In genomic region chr16:72848759-72849664, GRCh38 we compare ENCODE assay signal across 8 cellular contexts.
DNase-seq lines count a peak whose midpoint lies in the region; ATAC-seq and TF ChIP-seq lines count a peak whose summit lies in the region.

No MANE protein-coding gene starts in this region.

- TF ChIP-seq POLR2A in adrenal gland (IDR thresholded peaks at IDR 0.05): peak in 1 of 2 donors; percentile 55

- peaks cover 15 to 50% of the 10 kb centered on the region in 2 donors for H3K4me1 ChIP-seq in adrenal gland (replicated peaks in 1 of 2)
- H3K4me1 ChIP-seq in right atrium auricular region: peaks cover 0 to 75% of the 10 kb centered on the region in 2 donors

- TF ChIP-seq CTCF in LNCaP clone FGC (IDR thresholded peaks at IDR 0.05; ENCODE audit: control insufficient read depth, extremely low read depth, insufficient read depth): no peak
- peak in 1 of 6 experiments; percentile 15 for TF ChIP-seq CTCF in adrenal gland (IDR thresholded peaks at IDR 0.05)
- TF ChIP-seq CTCF in right atrium auricular region (IDR thresholded peaks at IDR 0.05): no peak

- H3K27me3 ChIP-seq in adrenal gland (no peaks in the 10 kb centered on the region), right atrium auricular region (no peaks in the 10 kb centered on the region)

- ATAC-seq in GM18870 (IDR thresholded peaks at IDR 0.05; ENCODE audit: unreplicated experiment): no peak

- WGBS in adrenal gland, 4 donors: 19 to 22% (median 20%) methylated on average over 22 to 24 of the region's 24 CpGs

- intact Hi-C loops in adrenal gland (cut with DNase I): loop anchor here in 1 of 2 donors (10.0 kb wide), 1 partner anchor 106 kb away; no protein-coding TSS in a partner anchor

- H3K9me3 ChIP-seq in adrenal gland (replicated peaks in 1 of 3): no peaks in the 10 kb centered on the region
- no peaks in the 10 kb centered on the region for H3K9me3 ChIP-seq in right atrium auricular region

- DNase-seq in AG08395 (ENCODE audit: low spot score): peak; percentile 81
- peak; percentile 65 for DNase-seq in LNCaP clone FGC (ENCODE audit: low read depth)
- DNase-seq in adrenal gland: peak; percentile 95 to 97 (median 96)
- peak; percentile 89 for DNase-seq in right atrium auricular region (ENCODE audit: low spot score)
- peak; percentile 85 for DNase-seq in skeletal muscle cell (ENCODE audit: low read depth)
- no peak for DNase-seq in activated T-cell treated with anti-CD3 and anti-CD28 coated beads, Interleukin-2, amount 50 U/mL, for 1 hour
- no peak for DNase-seq in activated CD4-positive, alpha-beta T cell treated with anti-CD3 and anti-CD28 coated beads for 4 hours

- H3K4me3 ChIP-seq in LNCaP clone FGC (ENCODE audit: low read depth, low read length) (no peak overlapping the region), adrenal gland (no peak overlapping the region), right atrium auricular region (peak overlapping the region; percentile 10 to 31), skeletal muscle cell (ENCODE audit: low read depth, low read length) (no peak overlapping the region)

- no peaks in the 10 kb centered on the region for H3K36me3 ChIP-seq in adrenal gland (replicated peaks in 1 of 2)
- no peaks in the 10 kb centered on the region for H3K36me3 ChIP-seq in right atrium auricular region

- H3K27ac ChIP-seq in adrenal gland (peak overlapping the region; percentile 55 to 94 (median 90)), right atrium auricular region (peak overlapping the region; percentile 75 to 77)

Comparison
In these comparisons a context has a peak if more than half of its experiments do, and no peak if none do; other contexts are left out.
1. DNase-seq: peak in AG08395 (single experiment), LNCaP clone FGC (single experiment), adrenal gland (7 of 7), right atrium auricular region (single experiment) and skeletal muscle cell (single experiment); none in activated T-cell treated with anti-CD3 and anti-CD28 coated beads, Interleukin-2, amount 50 U/mL, for 1 hour (single experiment) and activated CD4-positive, alpha-beta T cell treated with anti-CD3 and anti-CD28 coated beads for 4 hours (0 of 2).
2. H3K4me3 ChIP-seq: peak in right atrium auricular region (2 of 2); none in LNCaP clone FGC (single experiment), adrenal gland (0 of 4) and skeletal muscle cell (single experiment).